Comparison of ENCODE assay signal across 26 cellular contexts in genomic region chr12:69385038-69385437, GRCh38. TPM values are rescaled to one million over a fixed set of nuclear protein-coding genes. Genes with fewer than 3 reads are reported as not detected.
"Had no signal": no experiment of that assay in that cellular context is flagged by ENCODE, and none has a peak within 500 bp of the region (broad histone marks: within the 10 kb centered on the region; RNA-seq: fewer than 3 reads in every experiment).

No MANE protein-coding gene starts in this region.

- H3K4me1 ChIP-seq: gastrocnemius medialis, parathyroid adenoma, psoas muscle, spleen, testis, upper lobe of right lung had no signal

- H3K36me3 ChIP-seq: gastrocnemius medialis had no signal

- H3K9me3 Mint-ChIP-seq: immature natural killer cell; naive thymus-derived CD4-positive, alpha-beta T cell; nephron progenitor cell; stimulated activated naive B cell treated with anti-CD40 and anti-IgM and Interleukin-4, amounts not matched to agents 10 μg/mL and 1 μg/mL and 100 μg/mL, for 72 hours; stimulated activated naive CD8-positive, alpha-beta T cell treated with anti-CD3 and anti-CD28 coated beads, Interleukin-15, amount 100 ng/mL, for 72 hours had no signal

- H3K27me3 ChIP-seq: gastrocnemius medialis, spleen, testis, tibial nerve, upper lobe of right lung had no signal

- H3K27me3 Mint-ChIP-seq: naive thymus-derived CD4-positive, alpha-beta T cell; stimulated activated naive B cell treated with anti-CD40 and anti-IgM and Interleukin-4, amounts not matched to agents 10 μg/mL and 1 μg/mL and 100 μg/mL, for 72 hours; stimulated activated naive CD8-positive, alpha-beta T cell treated with anti-CD3 and anti-CD28 coated beads, Interleukin-15, amount 100 ng/mL, for 72 hours had no signal

- H3K27ac ChIP-seq: coronary artery, gastrocnemius medialis, parathyroid adenoma, psoas muscle, spleen, testis, tibial nerve, upper lobe of right lung had no signal

- H3K9me3 ChIP-seq: gastrocnemius medialis, psoas muscle, spleen, testis, tibial nerve, upper lobe of right lung had no signal

- H3K27ac Mint-ChIP-seq: immature natural killer cell; naive thymus-derived CD4-positive, alpha-beta T cell; nephron progenitor cell; stimulated activated naive B cell treated with anti-CD40 and anti-IgM and Interleukin-4, amounts not matched to agents 10 μg/mL and 1 μg/mL and 100 μg/mL, for 72 hours; stimulated activated naive CD8-positive, alpha-beta T cell treated with anti-CD3 and anti-CD28 coated beads, Interleukin-15, amount 100 ng/mL, for 72 hours had no signal

- H3K4me3 ChIP-seq: coronary artery, gastrocnemius medialis, psoas muscle, spleen, testis, tibial nerve, upper lobe of right lung had no signal

- ATAC-seq: gastrocnemius medialis; left colon; naive thymus-derived CD4-positive, alpha-beta T cell; psoas muscle; sciatic nerve; stimulated activated naive B cell treated with anti-CD40 and anti-IgM and Interleukin-4, amounts not matched to agents 10 μg/mL and 1 μg/mL and 100 μg/mL, for 72 hours; stimulated activated naive CD8-positive, alpha-beta T cell treated with anti-CD3 and anti-CD28 coated beads, Interleukin-15, amount 100 ng/mL, for 72 hours; upper lobe of right lung had no signal

- H3K4me1 Mint-ChIP-seq: immature natural killer cell; stimulated activated naive CD8-positive, alpha-beta T cell treated with anti-CD3 and anti-CD28 coated beads, Interleukin-15, amount 100 ng/mL, for 72 hours had no signal

- FAIRE-seq: endothelial cell of umbilical vein, keratinocyte had no signal

- H3K4me3 Mint-ChIP-seq: endodermal cell; immature natural killer cell; naive thymus-derived CD4-positive, alpha-beta T cell; nephron progenitor cell; stimulated activated naive B cell treated with anti-CD40 and anti-IgM and Interleukin-4, amounts not matched to agents 10 μg/mL and 1 μg/mL and 100 μg/mL, for 72 hours; stimulated activated naive CD8-positive, alpha-beta T cell treated with anti-CD3 and anti-CD28 coated beads, Interleukin-15, amount 100 ng/mL, for 72 hours had no signal

- DNase-seq: effector CD4-positive, alpha-beta T cell; endodermal cell; gastrocnemius medialis; immature natural killer cell; left colon; mesendoderm; naive thymus-derived CD4-positive, alpha-beta T cell; nephron progenitor cell; psoas muscle; spleen; stimulated activated CD4-positive, alpha-beta T cell treated with anti-CD3 and anti-CD28 coated beads, Interleukin-15, amount 100 ng/mL, for 24 hours; stimulated activated CD4-positive, alpha-beta T cell treated with anti-CD3 and anti-CD28 coated beads, Interleukin-1b, Interleukin-23, amount 100 ng/mL, for 48 hours; stimulated activated CD4-positive, alpha-beta T cell treated with anti-CD3 and anti-CD28 coated beads, Interleukin-4, amount 100 ng/mL, for 4 hours; stimulated activated naive B cell treated with anti-CD40 and anti-IgM and Interleukin-4, amounts not matched to agents 10 μg/mL and 1 μg/mL and 100 μg/mL, for 72 hours; stimulated activated naive CD8-positive, alpha-beta T cell treated with anti-CD3 and anti-CD28 coated beads, Interleukin-15, amount 100 ng/mL, for 72 hours; testis; upper lobe of right lung had no signal

RNA-seq across cellular contexts. Expression of gene LYZ, which starts 36.9 kb away (rescaled TPM):
- total RNA-seq: dermis microvascular lymphatic vessel endothelial cell, endodermal cell, endothelial cell of umbilical vein, lung microvascular endothelial cell had no signal
- polyA plus RNA-seq: endothelial cell of umbilical vein, fibroblast of lung, keratinocyte had no signal
